ENCODE assay signal across 24 cellular contexts in genomic region chr3:147958754-147959153, GRCh38.
"Had no signal": no experiment of that assay in that cellular context is flagged by ENCODE, and none has a peak within 500 bp of the region (broad histone marks: within the 10 kb centered on the region; RNA-seq: fewer than 3 reads in every experiment).

No MANE protein-coding gene starts in this region.

- H3K27ac ChIP-seq: colonic mucosa, epithelial cell of prostate, esophagus squamous epithelium, gastrocnemius medialis, heart right ventricle, left lung, lower lobe of right lung had no signal

- H3K4me3 ChIP-seq: colonic mucosa, esophagus squamous epithelium, gastrocnemius medialis, heart right ventricle, left lung, lower lobe of right lung, mucosa of descending colon had no signal

- H3K36me3 ChIP-seq: colonic mucosa, esophagus squamous epithelium, gastrocnemius medialis, heart right ventricle, left lung, lower lobe of right lung had no signal

- FAIRE-seq: endometrium, islet of Langerhans, keratinocyte had no signal

- H3K27me3 ChIP-seq: colonic mucosa, esophagus squamous epithelium, gastrocnemius medialis, heart right ventricle, left lung had no signal

- H3K9me3 ChIP-seq: colonic mucosa, gastrocnemius medialis, lower lobe of right lung, mucosa of descending colon had no signal

- DNase-seq: colonic mucosa; cortex of kidney; effector CD8-positive, alpha-beta T cell; effector memory CD8-positive, alpha-beta T cell; endodermal cell; erythroblast; esophagus squamous epithelium; foreskin fibroblast; foreskin melanocyte; gastrocnemius medialis; glutamatergic neuron; head of caudate nucleus; heart right ventricle; hippocampal formation; left cardiac atrium; left lung; left ventricle myocardium superior; lower lobe of right lung; mesenchymal stem cell; mucosa of descending colon had no signal

- H3K4me1 ChIP-seq: colonic mucosa, esophagus squamous epithelium, gastrocnemius medialis, heart right ventricle, left lung, lower lobe of right lung had no signal
